24 cellular contexts compared by ENCODE assay signal in the genomic region with DNA sequence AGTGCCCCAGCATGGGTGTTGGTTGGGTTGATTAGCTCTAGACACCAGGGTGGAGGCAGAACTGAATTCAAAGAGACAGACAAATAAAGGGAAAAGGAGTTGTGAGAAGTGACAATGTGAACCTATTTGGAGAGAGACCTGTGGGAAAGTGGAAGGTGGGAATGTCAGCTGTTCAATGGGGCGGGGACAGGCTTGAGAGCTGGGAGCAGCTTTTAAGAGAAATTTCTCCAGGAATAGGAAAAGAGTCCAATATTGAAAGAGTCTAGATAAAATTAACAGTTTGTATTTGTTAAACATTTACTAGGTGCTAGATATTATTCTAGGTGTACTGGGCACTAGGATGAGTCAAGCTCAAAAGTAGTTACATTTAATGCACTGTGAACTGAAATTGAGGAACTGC.
"Had no signal": no experiment of that assay in that cellular context is flagged by ENCODE, and none has a peak within 500 bp of the region (broad histone marks: within the 10 kb centered on the region; RNA-seq: fewer than 3 reads in every experiment).

No MANE protein-coding gene starts in this region.

- DNase-seq: naive thymus-derived CD4-positive, alpha-beta T cell; natural killer cell; occipital lobe; ovary; right cardiac atrium; right lobe of liver; sigmoid colon; small intestine; stimulated activated CD4-positive, alpha-beta T cell treated with anti-CD3 and anti-CD28 coated beads, Interleukin-15, amount 100 ng/mL, for 24 hours; stimulated activated CD4-positive, alpha-beta T cell treated with anti-CD3 and anti-CD28 coated beads, Interleukin-2, amount 100 ng/mL, for 24 hours; stimulated activated CD4-positive, alpha-beta T cell treated with anti-CD3 and anti-CD28 coated beads, Interleukin-2, amount 100 ng/mL, for 48 hours; stimulated activated CD4-positive, alpha-beta T cell treated with anti-CD3 and anti-CD28 coated beads, Interleukin-4, amount 100 ng/mL, for 24 hours; stimulated activated naive B cell treated with anti-CD40 and anti-IgM and Interleukin-4, amounts not matched to agents 10 μg/mL and 1 μg/mL and 100 μg/mL, for 72 hours; stimulated activated naive CD4-positive, alpha-beta T cell treated with Interleukin-2 at 50 U/mL for 16 hours; stomach; thyroid gland; trophoblast cell; upper lobe of left lung had no signal

- H3K9me3 ChIP-seq: ovary, prostate gland, right lobe of liver, sigmoid colon, stomach, thoracic aorta, thyroid gland, tibial nerve, upper lobe of left lung, vagina had no signal

- ATAC-seq: naive thymus-derived CD4-positive, alpha-beta T cell; natural killer cell; right cardiac atrium; right lobe of liver; stimulated activated effector memory CD8-positive, alpha-beta T cell treated with anti-CD3 and anti-CD28 coated beads, Interleukin-12 subunit alpha, Interleukin-12 subunit beta, amount 100 ng/mL, for 72 hours; stimulated activated naive B cell treated with anti-CD40 and anti-IgM and Interleukin-4, amounts not matched to agents 10 μg/mL and 1 μg/mL and 100 μg/mL, for 72 hours had no signal

- H3K4me1 ChIP-seq: prostate gland, right lobe of liver, stomach, thyroid gland, upper lobe of left lung, vagina had no signal

- H3K4me3 ChIP-seq: neural progenitor cell, ovary, prostate gland, right lobe of liver, sigmoid colon, stomach, thoracic aorta, thyroid gland, tibial nerve, upper lobe of left lung, vagina had no signal

- H3K36me3 ChIP-seq: neural progenitor cell, ovary, prostate gland, right lobe of liver, stomach, thoracic aorta, thyroid gland, tibial nerve, upper lobe of left lung, vagina had no signal

- H3K27me3 ChIP-seq: neural progenitor cell, ovary, right lobe of liver, sigmoid colon, stomach, thyroid gland, tibial nerve, upper lobe of left lung, vagina had no signal

- H3K27ac ChIP-seq: neural progenitor cell, ovary, prostate gland, right lobe of liver, sigmoid colon, stomach, thoracic aorta, thyroid gland, tibial nerve, upper lobe of left lung, vagina had no signal
